ENCODE assay signal across 1 cellular context in the genomic region with DNA sequence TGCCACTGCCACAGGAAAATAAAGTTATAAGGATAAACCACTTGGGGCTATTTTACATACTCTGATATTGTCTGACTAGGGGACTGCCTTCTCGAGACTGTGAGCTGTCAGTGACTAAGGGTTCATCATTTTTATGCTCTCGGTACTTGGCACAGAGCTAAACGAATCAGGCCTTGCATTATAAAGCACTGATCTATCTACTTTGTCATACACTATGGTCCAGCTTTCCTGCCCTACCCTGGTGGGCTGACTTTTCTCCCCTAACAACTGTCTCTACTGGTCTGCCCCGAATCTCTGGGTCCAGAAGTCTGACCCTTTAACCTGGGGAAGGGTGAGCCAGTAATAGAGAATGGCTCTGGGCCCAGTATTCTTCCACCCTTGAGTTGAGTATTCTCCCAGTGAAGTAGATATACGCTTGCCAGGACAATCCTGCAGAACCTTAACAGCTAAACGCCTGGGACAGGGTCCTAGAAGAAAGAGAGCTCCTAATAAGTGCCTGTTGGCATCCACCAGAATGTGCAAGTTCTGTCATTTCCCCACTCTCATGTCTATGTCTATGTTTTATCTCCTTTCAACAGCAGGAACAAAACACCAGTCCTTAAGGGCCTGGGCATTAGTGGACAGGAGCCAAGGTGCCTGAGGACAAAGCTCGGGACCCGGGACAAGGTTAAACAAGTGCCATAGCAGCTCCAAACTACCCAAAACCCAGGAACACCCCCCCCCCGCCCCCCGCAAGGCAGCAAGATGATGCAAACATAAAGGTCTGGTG.
TF ChIP-seq lines count a peak whose summit lies in the region.

No MANE protein-coding gene starts in this region.

TF ChIP-seq in GM23338, 12 proteins besides CTCF, POLR2A, EP300 and RAD21 (continued from another document):
- TF ChIP-seq, protein P1, sequence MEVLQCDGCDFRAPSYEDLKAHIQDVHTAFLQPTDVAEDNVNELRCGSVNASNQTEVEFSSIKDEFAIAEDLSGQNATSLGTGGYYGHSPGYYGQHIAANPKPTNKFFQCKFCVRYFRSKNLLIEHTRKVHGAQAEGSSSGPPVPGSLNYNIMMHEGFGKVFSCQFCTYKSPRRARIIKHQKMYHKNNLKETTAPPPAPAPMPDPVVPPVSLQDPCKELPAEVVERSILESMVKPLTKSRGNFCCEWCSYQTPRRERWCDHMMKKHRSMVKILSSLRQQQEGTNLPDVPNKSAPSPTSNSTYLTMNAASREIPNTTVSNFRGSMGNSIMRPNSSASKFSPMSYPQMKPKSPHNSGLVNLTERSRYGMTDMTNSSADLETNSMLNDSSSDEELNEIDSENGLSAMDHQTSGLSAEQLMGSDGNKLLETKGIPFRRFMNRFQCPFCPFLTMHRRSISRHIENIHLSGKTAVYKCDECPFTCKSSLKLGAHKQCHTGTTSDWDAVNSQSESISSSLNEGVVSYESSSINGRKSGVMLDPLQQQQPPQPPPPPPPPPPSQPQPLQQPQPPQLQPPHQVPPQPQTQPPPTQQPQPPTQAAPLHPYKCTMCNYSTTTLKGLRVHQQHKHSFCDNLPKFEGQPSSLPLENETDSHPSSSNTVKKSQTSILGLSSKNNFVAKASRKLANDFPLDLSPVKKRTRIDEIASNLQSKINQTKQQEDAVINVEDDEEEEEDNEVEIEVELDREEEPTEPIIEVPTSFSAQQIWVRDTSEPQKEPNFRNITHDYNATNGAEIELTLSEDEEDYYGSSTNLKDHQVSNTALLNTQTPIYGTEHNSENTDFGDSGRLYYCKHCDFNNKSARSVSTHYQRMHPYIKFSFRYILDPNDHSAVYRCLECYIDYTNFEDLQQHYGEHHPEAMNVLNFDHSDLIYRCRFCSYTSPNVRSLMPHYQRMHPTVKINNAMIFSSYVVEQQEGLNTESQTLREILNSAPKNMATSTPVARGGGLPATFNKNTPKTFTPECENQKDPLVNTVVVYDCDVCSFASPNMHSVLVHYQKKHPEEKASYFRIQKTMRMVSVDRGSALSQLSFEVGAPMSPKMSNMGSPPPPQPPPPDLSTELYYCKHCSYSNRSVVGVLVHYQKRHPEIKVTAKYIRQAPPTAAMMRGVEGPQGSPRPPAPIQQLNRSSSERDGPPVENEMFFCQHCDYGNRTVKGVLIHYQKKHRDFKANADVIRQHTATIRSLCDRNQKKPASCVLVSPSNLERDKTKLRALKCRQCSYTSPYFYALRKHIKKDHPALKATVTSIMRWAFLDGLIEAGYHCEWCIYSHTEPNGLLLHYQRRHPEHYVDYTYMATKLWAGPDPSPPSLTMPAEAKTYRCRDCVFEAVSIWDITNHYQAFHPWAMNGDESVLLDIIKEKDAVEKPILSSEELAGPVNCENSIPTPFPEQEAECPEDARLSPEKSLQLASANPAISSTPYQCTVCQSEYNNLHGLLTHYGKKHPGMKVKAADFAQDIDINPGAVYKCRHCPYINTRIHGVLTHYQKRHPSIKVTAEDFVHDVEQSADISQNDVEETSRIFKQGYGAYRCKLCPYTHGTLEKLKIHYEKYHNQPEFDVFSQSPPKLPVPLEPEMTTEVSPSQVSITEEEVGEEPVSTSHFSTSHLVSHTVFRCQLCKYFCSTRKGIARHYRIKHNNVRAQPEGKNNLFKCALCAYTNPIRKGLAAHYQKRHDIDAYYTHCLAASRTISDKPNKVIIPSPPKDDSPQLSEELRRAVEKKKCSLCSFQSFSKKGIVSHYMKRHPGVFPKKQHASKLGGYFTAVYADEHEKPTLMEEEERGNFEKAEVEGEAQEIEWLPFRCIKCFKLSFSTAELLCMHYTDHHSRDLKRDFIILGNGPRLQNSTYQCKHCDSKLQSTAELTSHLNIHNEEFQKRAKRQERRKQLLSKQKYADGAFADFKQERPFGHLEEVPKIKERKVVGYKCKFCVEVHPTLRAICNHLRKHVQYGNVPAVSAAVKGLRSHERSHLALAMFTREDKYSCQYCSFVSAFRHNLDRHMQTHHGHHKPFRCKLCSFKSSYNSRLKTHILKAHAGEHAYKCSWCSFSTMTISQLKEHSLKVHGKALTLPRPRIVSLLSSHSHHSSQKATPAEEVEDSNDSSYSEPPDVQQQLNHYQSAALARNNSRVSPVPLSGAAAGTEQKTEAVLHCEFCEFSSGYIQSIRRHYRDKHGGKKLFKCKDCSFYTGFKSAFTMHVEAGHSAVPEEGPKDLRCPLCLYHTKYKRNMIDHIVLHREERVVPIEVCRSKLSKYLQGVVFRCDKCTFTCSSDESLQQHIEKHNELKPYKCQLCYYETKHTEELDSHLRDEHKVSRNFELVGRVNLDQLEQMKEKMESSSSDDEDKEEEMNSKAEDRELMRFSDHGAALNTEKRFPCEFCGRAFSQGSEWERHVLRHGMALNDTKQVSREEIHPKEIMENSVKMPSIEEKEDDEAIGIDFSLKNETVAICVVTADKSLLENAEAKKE (CRISPR knock-in tag; IDR thresholded peaks at IDR 0.05) = no peak
TF ChIP-seq in GM23338: peak in this region for 0.
